Comparison of ENCODE assay signal across 19 cellular contexts in the genomic region with DNA sequence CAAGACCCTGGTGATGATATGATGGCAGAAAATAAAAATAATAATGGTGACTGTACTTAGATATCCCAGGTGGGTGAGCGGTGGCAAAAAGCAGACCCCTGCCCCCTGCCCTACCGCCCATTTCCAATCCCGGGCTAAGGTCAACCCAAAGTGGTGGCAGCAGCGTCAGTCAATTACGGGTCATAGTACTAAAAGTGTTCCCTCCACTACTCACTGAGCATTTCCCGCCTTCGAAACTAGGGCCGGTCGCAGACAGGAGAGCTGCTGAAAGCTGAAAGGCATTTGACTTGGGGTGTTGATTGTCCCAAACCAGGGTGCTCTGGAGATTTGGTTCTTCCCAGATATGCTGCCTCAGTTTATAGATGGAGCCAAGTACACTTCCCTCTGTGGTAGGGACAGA. TPM values are rescaled to one million over a fixed set of nuclear protein-coding genes. Genes with fewer than 3 reads are reported as not detected.
"Had no signal": no experiment of that assay in that cellular context is flagged by ENCODE, and none has a peak within 500 bp of the region (broad histone marks: within the 10 kb centered on the region; RNA-seq: fewer than 3 reads in every experiment).

No MANE protein-coding gene starts in this region.

- H3K27ac ChIP-seq: breast epithelium, esophagus squamous epithelium, foreskin keratinocyte, left lung, neutrophil, stomach, thoracic aorta had no signal

- H3K4me3 Mint-ChIP-seq: activated naive CD8-positive, alpha-beta T cell treated with anti-CD3 and anti-CD28 coated beads for 36 hours; activated T-cell treated with anti-CD3 and anti-CD28 coated beads, Interleukin-2, amount 50 U/mL, for 24 hours; T-helper 1 cell treated with Interleukin-12 subunit alpha and Interleukin-12 subunit beta and Interleukin-4 antibody, amounts not matched to agents 30 μg/mL and 1 μg/mL, for 36 hours had no signal

- H3K36me3 ChIP-seq: breast epithelium, esophagus squamous epithelium, left lung, neutrophil, stomach, thoracic aorta had no signal

- H3K27ac Mint-ChIP-seq: activated naive CD8-positive, alpha-beta T cell treated with anti-CD3 and anti-CD28 coated beads for 36 hours; activated T-cell treated with anti-CD3 and anti-CD28 coated beads, Interleukin-2, amount 50 U/mL, for 24 hours; progenitor cell of endocrine pancreas; T-helper 1 cell treated with Interleukin-12 subunit alpha and Interleukin-12 subunit beta and Interleukin-4 antibody, amounts not matched to agents 30 μg/mL and 1 μg/mL, for 36 hours had no signal

- H3K9me3 ChIP-seq: esophagus squamous epithelium, left lung, neutrophil, thoracic aorta had no signal

- DNase-seq: activated CD4-positive, CD25-positive, alpha-beta regulatory T cell; activated effector memory CD4-positive, alpha-beta T cell treated with anti-CD3 and anti-CD28 coated beads, Interleukin-2, amount 50 U/mL, for 16 hours; activated naive CD8-positive, alpha-beta T cell treated with anti-CD3 and anti-CD28 coated beads for 36 hours; activated T-cell treated with anti-CD3 and anti-CD28 coated beads, Interleukin-2, amount 50 U/mL, for 24 hours; esophagus squamous epithelium; foreskin keratinocyte; mesenchymal stem cell; small intestine; stomach had no signal

- H3K4me1 ChIP-seq: foreskin keratinocyte had no signal

- H3K36me3 Mint-ChIP-seq: activated naive CD8-positive, alpha-beta T cell treated with anti-CD3 and anti-CD28 coated beads for 36 hours had no signal

- H3K9me3 Mint-ChIP-seq: T-helper 1 cell treated with Interleukin-12 subunit alpha and Interleukin-12 subunit beta and Interleukin-4 antibody, amounts not matched to agents 30 μg/mL and 1 μg/mL, for 36 hours had no signal

RNA-seq across cellular contexts. Expression of a gene that starts 1.4 kb away (rescaled TPM):
- total RNA-seq: breast epithelium, chondrocyte, dermis microvascular lymphatic vessel endothelial cell, foreskin keratinocyte, left lung, progenitor cell of endocrine pancreas, right cardiac atrium, thoracic aorta had no signal
- polyA plus RNA-seq: foreskin keratinocyte, keratinocyte had no signal
